In genomic region chr9:25543806-25544205, GRCh38 we compare ENCODE assay signal across 26 cellular contexts.
"Had no signal": no experiment of that assay in that cellular context is flagged by ENCODE, and none has a peak within 500 bp of the region (broad histone marks: within the 10 kb centered on the region; RNA-seq: fewer than 3 reads in every experiment).

No MANE protein-coding gene starts in this region.

- H3K36me3 ChIP-seq: stomach, suprapubic skin, thoracic aorta, thyroid gland, tibial artery, tibial nerve, transverse colon, upper lobe of left lung, upper lobe of right lung, uterus, vagina had no signal

- ATAC-seq: stimulated activated effector memory CD8-positive, alpha-beta T cell treated with anti-CD3 and anti-CD28 coated beads, Interleukin-12 subunit alpha, Interleukin-12 subunit beta, amount 100 ng/mL, for 72 hours; stimulated activated memory B cell treated with anti-CD40 and anti-IgM and Interleukin-4, amounts not matched to agents 10 μg/mL and 1 μg/mL and 100 μg/mL, for 72 hours; stimulated activated naive B cell treated with anti-CD40 and anti-IgM and Interleukin-4, amounts not matched to agents 10 μg/mL and 1 μg/mL and 100 μg/mL, for 72 hours; stimulated activated naive CD8-positive, alpha-beta T cell treated with anti-CD3 and anti-CD28 coated beads, Interleukin-15, amount 100 ng/mL, for 72 hours; stimulated activated naive CD8-positive, alpha-beta T cell treated with anti-CD3 and anti-CD28 coated beads, Interleukin-15, Interleukin-2, amounts not matched to agents 100 U/mL and 50 U/mL, for 24 hours; upper lobe of right lung had no signal

- H3K4me1 ChIP-seq: stomach, suprapubic skin, testis, thyroid gland, tibial artery, tibial nerve, transverse colon, upper lobe of left lung, upper lobe of right lung, uterus, vagina had no signal

- H3K9me3 ChIP-seq: stomach, suprapubic skin, testis, thoracic aorta, thyroid gland, tibial artery, tibial nerve, transverse colon, upper lobe of left lung, upper lobe of right lung, uterus, vagina had no signal

- H3K27ac ChIP-seq: stomach, suprapubic skin, testis, thoracic aorta, thyroid gland, tibial artery, tibial nerve, transverse colon, upper lobe of left lung, upper lobe of right lung, uterus, vagina had no signal

- H3K4me3 ChIP-seq: stomach, suprapubic skin, testis, thoracic aorta, thyroid gland, tibial artery, tibial nerve, transverse colon, upper lobe of left lung, upper lobe of right lung, uterus, vagina had no signal

- H3K27me3 ChIP-seq: stomach, suprapubic skin, testis, thyroid gland, tibial artery, tibial nerve, transverse colon, upper lobe of left lung, upper lobe of right lung, uterus, vagina had no signal

- DNase-seq: stimulated activated CD4-positive, alpha-beta T cell treated with anti-CD3 and anti-CD28 coated beads, Interleukin-2, amount 100 ng/mL, for 48 hours; stimulated activated CD4-positive, alpha-beta T cell treated with anti-CD3 and anti-CD28 coated beads, Interleukin-4, amount 100 ng/mL, for 1 hour; stimulated activated CD4-positive, alpha-beta T cell treated with anti-CD3 and anti-CD28 coated beads, Interleukin-4, amount 100 ng/mL, for 24 hours; stimulated activated CD4-positive, alpha-beta T cell treated with anti-CD3 and anti-CD28 coated beads, Interleukin-4, amount 100 ng/mL, for 4 hours; stimulated activated CD8-positive, alpha-beta memory T cell treated with anti-CD3 and anti-CD28 coated beads, Interleukin-4, amount 100 ng/mL, for 48 hours; stimulated activated naive B cell treated with anti-CD40 and anti-IgM and Interleukin-4, amounts not matched to agents 10 μg/mL and 1 μg/mL and 100 μg/mL, for 72 hours; stimulated activated naive CD4-positive, alpha-beta T cell; stimulated activated naive CD4-positive, alpha-beta T cell treated with Interleukin-2 at 50 U/mL for 16 hours; stimulated activated naive CD8-positive, alpha-beta T cell treated with anti-CD3 and anti-CD28 coated beads, Interleukin-15, amount 100 ng/mL, for 72 hours; stimulated activated naive CD8-positive, alpha-beta T cell treated with anti-CD3 and anti-CD28 coated beads, Interleukin-15, Interleukin-2, amounts not matched to agents 100 U/mL and 50 U/mL, for 24 hours; stomach; substantia nigra; testis; thyroid gland; tibial artery; transverse colon; trophoblast cell; upper lobe of right lung; uterus had no signal
